ENCODE assay signal across 20 cellular contexts in genomic region chr6:108803982-108804490, GRCh38. TPM values are rescaled to one million over a fixed set of nuclear protein-coding genes. Genes with fewer than 3 reads are reported as not detected.
A peak's percentile ranks its signal among the peaks of the same experiment; 100 is the strongest.
DNase-seq lines count a peak whose midpoint lies in the region; ATAC-seq, FAIRE-seq and TF ChIP-seq lines count a peak whose summit lies in the region.
"Had no signal": no experiment of that assay in that cellular context is flagged by ENCODE, and none has a peak within 500 bp of the region (broad histone marks: within the 10 kb centered on the region; RNA-seq: fewer than 3 reads in every experiment).

No MANE protein-coding gene starts in this region.

- H3K4me3 ChIP-seq in HepG2 (replicated peaks in 1 of 3; ENCODE audit: insufficient read depth in 1 of 3, low read depth in 2 of 3, low read length in 3 of 3) (no peak overlapping the region), right lobe of liver (no peak overlapping the region)
- H3K4me3 ChIP-seq: BLaER1, GM12878, HAP-1 had no signal

- H3K27ac ChIP-seq in HepG2 (ENCODE audit: extremely low read length, insufficient read depth, low read length): no peak overlapping the region
- no peak overlapping the region for H3K27ac ChIP-seq in right lobe of liver
- H3K27ac ChIP-seq: 22Rv1, BLaER1, C4-2B had no signal

- H2AFZ ChIP-seq in HepG2 (ENCODE audit: low read length): no peak overlapping the region

- TF ChIP-seq CTCF in HepG2 (CRISPR knock-in tag; IDR thresholded peaks at IDR 0.05) (no peak), right lobe of liver (IDR thresholded peaks at IDR 0.05) (no peak)

- H4K20me1 ChIP-seq in HepG2 (ENCODE audit: insufficient read depth, low read length): no peaks in the 10 kb centered on the region
- H4K20me1 ChIP-seq: BLaER1 had no signal

- no peak for TF ChIP-seq EP300 in HepG2 (IDR thresholded peaks at IDR 0.05; ENCODE audit: low read depth in 2 of 2, low read length in 2 of 2)
- TF ChIP-seq EP300 in HepG2 (CRISPR knock-in tag; IDR thresholded peaks at IDR 0.05; ENCODE audit: borderline replicate concordance): no peak

- intact Hi-C loops in HepG2 (cut with micrococcal nuclease; ENCODE audit: unreplicated experiment) (no loop called here), right lobe of liver (cut with DNase I) (no loop called here)

- H3K79me2 ChIP-seq in HepG2 (ENCODE audit: insufficient read depth, low read length): no peaks in the 10 kb centered on the region

- H3K9ac ChIP-seq in HepG2 (ENCODE audit: insufficient read depth, low read depth, low read length): no peak overlapping the region
- H3K9ac ChIP-seq: BLaER1 had no signal

- TF ChIP-seq RAD21 in HepG2 (CRISPR knock-in tag; IDR thresholded peaks at IDR 0.05): no peak

- no peak overlapping the region for H3K4me2 ChIP-seq in HepG2 (ENCODE audit: low read depth, low read length)
- H3K4me2 ChIP-seq: BLaER1 had no signal

- no peaks in the 10 kb centered on the region for H3K9me3 ChIP-seq in HepG2 (ENCODE audit: low read length)
- no peaks in the 10 kb centered on the region for H3K9me3 ChIP-seq in right lobe of liver
- H3K9me3 ChIP-seq: BLaER1, Caco-2, HAP-1 had no signal

- no peak for FAIRE-seq in HepG2 (lab: Jason Lieb, UNC)
- FAIRE-seq: A204.1, GM12878, H54 had no signal

- H3K36me3 ChIP-seq in HepG2 (replicated peaks in 1 of 2; ENCODE audit: control insufficient read depth in 1 of 2, insufficient read depth in 2 of 2, low read length in 2 of 2) (no peaks in the 10 kb centered on the region), right lobe of liver (no peaks in the 10 kb centered on the region)
- H3K36me3 ChIP-seq: BLaER1, HAP-1 had no signal

- TF ChIP-seq POLR2A in HepG2 (IDR thresholded peaks at IDR 0.05; ENCODE audit: insufficient read depth in 1 of 2, low read depth in 2 of 2, low read length in 2 of 2): no peak
- no peak for TF ChIP-seq POLR2A in right lobe of liver (IDR thresholded peaks at IDR 0.05)

- in situ Hi-C loops in HepG2 (cut with HindIII; ENCODE audit: extremely low pct_ligation_motif_present, low pct_unique_long_range_greater_than_20kb): no loop called here

- POLR2A ChIA-PET in HepG2 (lab: Yijun Ruan, JAX): no interaction called here

- 31% methylated on average over 6 of the region's 6 CpGs for WGBS in HepG2 (ENCODE audit: low lambda C conversion rate)
- WGBS in right lobe of liver (ENCODE audit: insufficient coverage, low coverage, low lambda C conversion rate, missing lambda C conversion rate): 56% methylated on average over 5 of the region's 6 CpGs

- H3K27me3 ChIP-seq in HepG2 (ENCODE audit: control insufficient read depth in 1 of 2, insufficient read depth in 2 of 2, low read length in 2 of 2) (peaks cover 0 to 13% of the 10 kb centered on the region in 2 experiments; a peak in 2 of 5 replicates), right lobe of liver (no peaks in the 10 kb centered on the region)
- H3K27me3 ChIP-seq: BLaER1 had no signal

- DNase-seq in HepG2 (ENCODE audit: low spot score) (no peak), right lobe of liver (no peak), cerebellar cortex (ENCODE audit: low spot score) (peak; percentile 96), left lobe of liver (ENCODE audit: low spot score) (no peak), NCI-H774 (lab: John Stamatoyannopoulos, UW) (no peak)
- DNase-seq: Caco-2; CD4-positive, CD25-positive, alpha-beta regulatory T cell; CD8-positive, alpha-beta T cell; DMS153; DND-41; GDM1; GOT3 had no signal

- CTCF ChIA-PET in HepG2 (lab: Yijun Ruan, JAX; ENCODE audit: low intra/inter-chr PET ratio, low total read pairs): no interaction called here

- ATAC-seq in HepG2 (no peak), right lobe of liver (no peak), left lobe of liver (peak; percentile 22), HG03565 (IDR thresholded peaks at IDR 0.05; ENCODE audit: unreplicated experiment) (no peak)
- ATAC-seq: CD8-positive, alpha-beta T cell; GM12878 had no signal

- H3K4me1 ChIP-seq in HepG2 (ENCODE audit: insufficient read depth, low read length): peaks cover 28% of the 10 kb centered on the region
- no peaks in the 10 kb centered on the region for H3K4me1 ChIP-seq in right lobe of liver
- H3K4me1 ChIP-seq: Caco-2 had no signal

- no TSS peak for BruUV-seq in HepG2 (replicated peaks; lab: Mats Ljungman, UMichigan)

TF ChIP-seq in HepG2, 621 proteins besides CTCF, POLR2A, EP300 and RAD21:
- TF ChIP-seq MAFK (conservative IDR thresholded peaks at IDR 0.05 in 1 of 2, IDR thresholded peaks at IDR 0.05 in 1 of 2; ENCODE audit: low read length in 2 of 2) (peak; percentile 28 to 64; a peak in 2 of 4 replicates), MAFF (IDR thresholded peaks at IDR 0.05; ENCODE audit: low read depth, low read length) (peak; percentile 37; the same call in 1 of the 2 replicates), ZBTB43 (CRISPR knock-in tag; conservative IDR thresholded peaks at IDR 0.05) (no peak)

RNA-seq across cellular contexts. Expression of gene ARMC2, which starts 44.2 kb away (rescaled TPM):
- total RNA-seq in HepG2 (2016; rRNA removed; fragmentation: Illumina TruSeq; extraction: Trizol) (3.2 and 4.4 TPM in 2 replicates), right lobe of liver (1 to 10 TPM in 3 of 6 experiments, under 1 TPM in 3; 0.86 to 1.9 (median 1.0) TPM), left lobe of liver (1.1 TPM)
- 2.7 and 3.0 TPM in 2 replicates for total RNA-seq in HepG2 (2016; cell fraction: cytosol; rRNA removed; fragmentation: Illumina TruSeq; extraction: Trizol; ENCODE audit: low read depth)
- 3.0 and 3.8 TPM in 2 replicates for total RNA-seq in HepG2 (2016; cell fraction: insoluble cytoplasmic fraction; rRNA removed; fragmentation: Illumina TruSeq; extraction: Trizol)
- 3.9 and 4.8 TPM in 2 replicates for total RNA-seq in HepG2 (2016; cell fraction: membrane; rRNA removed; fragmentation: Illumina TruSeq; extraction: Trizol)
- 3.3 and 4.0 TPM in 2 replicates for total RNA-seq in HepG2 (2016; cell fraction: nucleus; rRNA removed; fragmentation: Illumina TruSeq; extraction: Trizol)
- polyA plus RNA-seq in HepG2 (2011; rRNA removed): 1.4 and 2.2 TPM in 2 replicates
- polyA plus RNA-seq in HepG2 (2011; cell fraction: cytosol; rRNA removed): 1.1 and 2.0 TPM in 2 replicates
- polyA plus RNA-seq in HepG2 (2011; cell fraction: nucleus; rRNA removed): 0.93 and 2.3 TPM in 2 replicates
- 1.1 and 1.8 TPM in 2 replicates for polyA plus RNA-seq in HepG2 (2012)
- polyA plus RNA-seq in HepG2 (2016; cell fraction: cytosol; fragmentation: Illumina TruSeq; extraction: Trizol; ENCODE audit: low read depth): 4.8 and 5.1 TPM in 2 replicates
- polyA plus RNA-seq in HepG2 (2016; cell fraction: insoluble cytoplasmic fraction; fragmentation: Illumina TruSeq; extraction: Trizol; ENCODE audit: low read depth): 2.6 and 3.1 TPM in 2 replicates
- 3.6 and 4.0 TPM in 2 replicates for polyA plus RNA-seq in HepG2 (2016; cell fraction: membrane; fragmentation: Illumina TruSeq; extraction: Trizol; ENCODE audit: low read depth)
- 4.9 and 5.6 TPM in 2 replicates for polyA plus RNA-seq in HepG2 (2016; cell fraction: nucleus; fragmentation: Illumina TruSeq; extraction: Trizol; ENCODE audit: insufficient read depth, low read depth)
- 2.0 and 2.2 TPM in 2 replicates for polyA minus RNA-seq in HepG2 (2011; rRNA and poly(A)+ RNA removed; ENCODE audit: low replicate concordance)
- 1.8 and 2.2 TPM in 2 replicates for polyA minus RNA-seq in HepG2 (2011; cell fraction: cytosol; rRNA and poly(A)+ RNA removed)
- 3.2 and 4.6 TPM in 2 replicates for polyA minus RNA-seq in HepG2 (2011; cell fraction: nucleus; rRNA and poly(A)+ RNA removed)
- total RNA-seq: GM12878 had no signal
